ENCODE assay signal across 29 cellular contexts in the genomic region with DNA sequence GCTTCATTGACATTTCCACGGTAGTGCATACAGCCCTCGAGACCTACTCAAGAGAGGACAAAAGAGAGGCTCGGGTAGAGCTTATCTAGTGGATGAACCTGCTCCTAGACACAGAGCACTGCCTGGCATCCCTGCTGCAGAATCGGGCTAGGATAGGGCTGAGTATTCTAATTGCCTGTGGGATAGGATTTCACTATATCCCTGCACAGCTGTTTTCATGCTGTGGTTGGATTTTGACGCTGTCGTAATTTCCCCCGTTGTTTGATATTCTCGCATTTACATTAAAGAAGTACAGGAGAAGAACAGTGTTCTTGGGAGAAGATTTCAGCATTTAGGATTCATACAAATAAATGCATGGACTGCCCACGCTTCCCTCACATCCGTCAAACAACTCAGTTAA.
DNase-seq lines count a peak whose midpoint lies in the region; ATAC-seq and TF ChIP-seq lines count a peak whose summit lies in the region.
"Had no signal": no experiment of that assay in that cellular context is flagged by ENCODE, and none has a peak within 500 bp of the region (broad histone marks: within the 10 kb centered on the region; RNA-seq: fewer than 3 reads in every experiment).

No MANE protein-coding gene starts in this region.

- peaks cover 24% of the 10 kb centered on the region for H3K9me3 Mint-ChIP-seq in GM23338
- H3K9me3 Mint-ChIP-seq: activated CD4-positive, alpha-beta T cell treated with anti-CD3 and anti-CD28 coated beads, Interleukin-2, amount 10 ng/mL, durations not matched to agents 24 days and 14 days had no signal

- no peak overlapping the region for H3K4me3 Mint-ChIP-seq in GM23338
- H3K4me3 Mint-ChIP-seq: activated CD4-positive, alpha-beta T cell treated with anti-CD3 and anti-CD28 coated beads, Interleukin-2, amount 10 ng/mL, durations not matched to agents 24 days and 14 days; activated naive CD4-positive, alpha-beta T cell treated with anti-CD3 and anti-CD28 coated beads, Interleukin-2, amount 50 U/mL, for 24 hours; CD8-positive, alpha-beta memory T cell; nephron progenitor cell; stimulated activated effector memory CD8-positive, alpha-beta T cell treated with anti-CD3 and anti-CD28 coated beads, Interleukin-12 subunit alpha, Interleukin-12 subunit beta, amount 100 ng/mL, for 72 hours; WTC11 had no signal

- peaks cover 4% of the 10 kb centered on the region for H3K27me3 Mint-ChIP-seq in GM23338 (ENCODE audit: insufficient read depth, low read depth, poor library complexity)
- H3K27me3 Mint-ChIP-seq: CD8-positive, alpha-beta memory T cell had no signal

- H3K9me2 ChIP-seq in GM23338 (ENCODE audit: insufficient read depth): no peaks in the 10 kb centered on the region; the same call in 1 of the 2 replicates

- no peaks in the 10 kb centered on the region for H3K79me2 ChIP-seq in GM23338 (replicated peaks; ENCODE audit: insufficient read depth)

- peak; percentile 18 for ATAC-seq in GM23338
- no peak for ATAC-seq in GM21576 (IDR thresholded peaks at IDR 0.05; ENCODE audit: unreplicated experiment)
- no peak for ATAC-seq in HG03108 (IDR thresholded peaks at IDR 0.05; ENCODE audit: unreplicated experiment)
- ATAC-seq: stimulated activated effector memory CD8-positive, alpha-beta T cell treated with anti-CD3 and anti-CD28 coated beads, Interleukin-12 subunit alpha, Interleukin-12 subunit beta, amount 100 ng/mL, for 72 hours; WTC11 had no signal

- H3F3A ChIP-seq in GM23338 (replicated peaks; ENCODE audit: low read depth): no peaks in the 10 kb centered on the region

- H3K4me1 Mint-ChIP-seq in GM23338: peaks cover 40% of the 10 kb centered on the region
- H3K4me1 Mint-ChIP-seq: activated naive CD4-positive, alpha-beta T cell treated with anti-CD3 and anti-CD28 coated beads, Interleukin-2, amount 50 U/mL, for 24 hours; CD8-positive, alpha-beta memory T cell; stimulated activated effector memory CD8-positive, alpha-beta T cell treated with anti-CD3 and anti-CD28 coated beads, Interleukin-12 subunit alpha, Interleukin-12 subunit beta, amount 100 ng/mL, for 72 hours had no signal

- H3K27ac Mint-ChIP-seq in GM23338: no peak overlapping the region
- H3K27ac Mint-ChIP-seq: activated CD4-positive, alpha-beta T cell treated with anti-CD3 and anti-CD28 coated beads, Interleukin-2, amount 10 ng/mL, durations not matched to agents 24 days and 14 days; activated naive CD4-positive, alpha-beta T cell treated with anti-CD3 and anti-CD28 coated beads, Interleukin-2, amount 50 U/mL, for 24 hours; CD8-positive, alpha-beta memory T cell; nephron progenitor cell; stimulated activated effector memory CD8-positive, alpha-beta T cell treated with anti-CD3 and anti-CD28 coated beads, Interleukin-12 subunit alpha, Interleukin-12 subunit beta, amount 100 ng/mL, for 72 hours; WTC11 had no signal

- H3K27ac ChIP-seq in GM23338 (ENCODE audit: low read depth): no peak overlapping the region
- H3K27ac ChIP-seq: breast epithelium, ovary, transverse colon had no signal

- H3K27me3 ChIP-seq in GM23338 (ENCODE audit: insufficient read depth): no peaks in the 10 kb centered on the region
- H3K27me3 ChIP-seq: BE2C, breast epithelium, ovary, transverse colon had no signal

- no peaks in the 10 kb centered on the region; the same call in 1 of the 2 replicates for H3K36me3 ChIP-seq in GM23338 (ENCODE audit: insufficient read depth)
- H3K36me3 ChIP-seq: BE2C, breast epithelium, ovary, transverse colon had no signal

- DNase-seq in GM23338 (ENCODE audit: low spot score) (no peak), NCI-H187 treated with DMSO at 0.1 percent for 48 hours (lab: John Stamatoyannopoulos, UW) (peak; percentile 24), NCI-H524 treated with DMSO at 0.1 percent for 48 hours (lab: John Stamatoyannopoulos, UW) (peak; percentile 48), myocyte (ENCODE audit: low read depth) (peak; percentile 54), NCI-H2029 treated with DMSO at 0.1 percent for 48 hours (lab: John Stamatoyannopoulos, UW) (no peak)
- DNase-seq: activated CD4-positive, alpha-beta T cell treated with anti-CD3 and anti-CD28 coated beads, Interleukin-2, amount 10 ng/mL, durations not matched to agents 24 days and 14 days; activated CD8-positive, alpha-beta memory T cell treated with anti-CD3 and anti-CD28 coated beads for 24 hours; activated T-cell treated with anti-CD3 and anti-CD28 coated beads for 4 hours; BE2C; CD8-positive, alpha-beta memory T cell; DMS153; effector CD4-positive, alpha-beta T cell; hippocampal formation; Kasumi-1; left cardiac atrium; mammary epithelial cell; NCI-H1694 treated with DMSO at 0.1 percent for 48 hours; NCI-H748 treated with DMSO at 0.1 percent for 48 hours; nephron progenitor cell; OCI-M1; ovary; T-helper 1 cell; transverse colon had no signal

- H3K4me3 ChIP-seq in GM23338: no peak overlapping the region
- H3K4me3 ChIP-seq: breast epithelium, ovary, transverse colon had no signal

- no peak for TF ChIP-seq CTCF in GM23338 (conservative IDR thresholded peaks at IDR 0.05; ENCODE audit: low read depth in 2 of 2)

- no peak overlapping the region for H2AFZ ChIP-seq in GM23338

- H3K36me3 Mint-ChIP-seq in GM23338 (ENCODE audit: low read depth): peaks cover 9% of the 10 kb centered on the region; the same call in 1 of the 3 replicates
- H3K36me3 Mint-ChIP-seq: activated naive CD4-positive, alpha-beta T cell treated with anti-CD3 and anti-CD28 coated beads, Interleukin-2, amount 50 U/mL, for 24 hours; CD8-positive, alpha-beta memory T cell; stimulated activated effector memory CD8-positive, alpha-beta T cell treated with anti-CD3 and anti-CD28 coated beads, Interleukin-12 subunit alpha, Interleukin-12 subunit beta, amount 100 ng/mL, for 72 hours; WTC11 had no signal

- peaks cover 30% of the 10 kb centered on the region for H3K4me1 ChIP-seq in GM23338 (ENCODE audit: insufficient read depth)
- H3K4me1 ChIP-seq: BE2C, breast epithelium, transverse colon had no signal

- H3K4me2 ChIP-seq in GM23338: no peak overlapping the region

- H4K20me1 ChIP-seq in GM23338 (replicated peaks; ENCODE audit: insufficient read depth): no peaks in the 10 kb centered on the region

TF ChIP-seq in GM23338, 12 proteins besides CTCF, POLR2A, EP300 and RAD21 (continues in another document):
- TF ChIP-seq NANOG (IDR thresholded peaks at IDR 0.05; ENCODE audit: borderline replicate concordance): no peak
- TF ChIP-seq ZNF331 (CRISPR knock-in tag; IDR thresholded peaks at IDR 0.05; ENCODE audit: low read depth): no peak
- TF ChIP-seq, protein P1, sequence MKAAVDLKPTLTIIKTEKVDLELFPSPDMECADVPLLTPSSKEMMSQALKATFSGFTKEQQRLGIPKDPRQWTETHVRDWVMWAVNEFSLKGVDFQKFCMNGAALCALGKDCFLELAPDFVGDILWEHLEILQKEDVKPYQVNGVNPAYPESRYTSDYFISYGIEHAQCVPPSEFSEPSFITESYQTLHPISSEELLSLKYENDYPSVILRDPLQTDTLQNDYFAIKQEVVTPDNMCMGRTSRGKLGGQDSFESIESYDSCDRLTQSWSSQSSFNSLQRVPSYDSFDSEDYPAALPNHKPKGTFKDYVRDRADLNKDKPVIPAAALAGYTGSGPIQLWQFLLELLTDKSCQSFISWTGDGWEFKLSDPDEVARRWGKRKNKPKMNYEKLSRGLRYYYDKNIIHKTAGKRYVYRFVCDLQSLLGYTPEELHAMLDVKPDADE (IDR thresholded peaks at IDR 0.05): no peak
- TF ChIP-seq, protein P2, sequence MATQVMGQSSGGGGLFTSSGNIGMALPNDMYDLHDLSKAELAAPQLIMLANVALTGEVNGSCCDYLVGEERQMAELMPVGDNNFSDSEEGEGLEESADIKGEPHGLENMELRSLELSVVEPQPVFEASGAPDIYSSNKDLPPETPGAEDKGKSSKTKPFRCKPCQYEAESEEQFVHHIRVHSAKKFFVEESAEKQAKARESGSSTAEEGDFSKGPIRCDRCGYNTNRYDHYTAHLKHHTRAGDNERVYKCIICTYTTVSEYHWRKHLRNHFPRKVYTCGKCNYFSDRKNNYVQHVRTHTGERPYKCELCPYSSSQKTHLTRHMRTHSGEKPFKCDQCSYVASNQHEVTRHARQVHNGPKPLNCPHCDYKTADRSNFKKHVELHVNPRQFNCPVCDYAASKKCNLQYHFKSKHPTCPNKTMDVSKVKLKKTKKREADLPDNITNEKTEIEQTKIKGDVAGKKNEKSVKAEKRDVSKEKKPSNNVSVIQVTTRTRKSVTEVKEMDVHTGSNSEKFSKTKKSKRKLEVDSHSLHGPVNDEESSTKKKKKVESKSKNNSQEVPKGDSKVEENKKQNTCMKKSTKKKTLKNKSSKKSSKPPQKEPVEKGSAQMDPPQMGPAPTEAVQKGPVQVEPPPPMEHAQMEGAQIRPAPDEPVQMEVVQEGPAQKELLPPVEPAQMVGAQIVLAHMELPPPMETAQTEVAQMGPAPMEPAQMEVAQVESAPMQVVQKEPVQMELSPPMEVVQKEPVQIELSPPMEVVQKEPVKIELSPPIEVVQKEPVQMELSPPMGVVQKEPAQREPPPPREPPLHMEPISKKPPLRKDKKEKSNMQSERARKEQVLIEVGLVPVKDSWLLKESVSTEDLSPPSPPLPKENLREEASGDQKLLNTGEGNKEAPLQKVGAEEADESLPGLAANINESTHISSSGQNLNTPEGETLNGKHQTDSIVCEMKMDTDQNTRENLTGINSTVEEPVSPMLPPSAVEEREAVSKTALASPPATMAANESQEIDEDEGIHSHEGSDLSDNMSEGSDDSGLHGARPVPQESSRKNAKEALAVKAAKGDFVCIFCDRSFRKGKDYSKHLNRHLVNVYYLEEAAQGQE (IDR thresholded peaks at IDR 0.05; ENCODE audit: unreplicated experiment): no peak
- no peak for TF ChIP-seq JUNB (IDR thresholded peaks at IDR 0.05; ENCODE audit: unreplicated experiment)
- TF ChIP-seq ZNF114 (CRISPR knock-in tag; IDR thresholded peaks at IDR 0.05): no peak
- no peak for TF ChIP-seq POLR2AphosphoS5 (IDR thresholded peaks at IDR 0.05; ENCODE audit: low read depth)
- no peak for TF ChIP-seq CREB1 (CRISPR knock-in tag; IDR thresholded peaks at IDR 0.05; ENCODE audit: low read depth)
- no peak for TF ChIP-seq EZH2 (IDR thresholded peaks at IDR 0.05; ENCODE audit: low read depth, unreplicated experiment)
- no peak for TF ChIP-seq EZH2phosphoT487 (IDR thresholded peaks at IDR 0.05; ENCODE audit: unreplicated experiment)

Comparison
In these comparisons a context has a peak if more than half of its experiments do, and no peak if none do; other contexts are left out.
1. DNase-seq: peak in NCI-H187 treated with DMSO at 0.1 percent for 48 hours (single experiment), NCI-H524 treated with DMSO at 0.1 percent for 48 hours (single experiment) and myocyte (single experiment); none in GM23338 (single experiment) and NCI-H2029 treated with DMSO at 0.1 percent for 48 hours (single experiment).